In genomic region chr3:147411235-147411607, GRCh38 we compare ENCODE assay signal across 9 cellular contexts. TPM values are rescaled to one million over a fixed set of nuclear protein-coding genes. Genes with fewer than 3 reads are reported as not detected.
A peak's percentile ranks its signal among the peaks of the same experiment; 100 is the strongest.
DNase-seq lines count a peak whose midpoint lies in the region; ATAC-seq and TF ChIP-seq lines count a peak whose summit lies in the region.
"Had no signal": no experiment of that assay in that cellular context is flagged by ENCODE, and none has a peak within 500 bp of the region (broad histone marks: within the 10 kb centered on the region; RNA-seq: fewer than 3 reads in every experiment).

No MANE protein-coding gene starts in this region.

- DNase-seq in SJCRH30 (peak; percentile 50 to 63), fibroblast of peridontal ligament (ENCODE audit: extremely low read depth) (peak; percentile 35), gastrocnemius medialis (peak in 1 of 2 donors; percentile 54), NCI-H2029 (lab: John Stamatoyannopoulos, UW) (no peak)
- DNase-seq in stimulated activated CD4-positive, alpha-beta T cell treated with anti-CD3 and anti-CD28 coated beads, Interleukin-4, amount 100 ng/mL, for 1 hour, result no peak

- no peaks in the 10 kb centered on the region for H3K9me3 ChIP-seq in SJCRH30 (replicated peaks)
- no peaks in the 10 kb centered on the region for H3K9me3 ChIP-seq in gastrocnemius medialis

- H3K4me3 ChIP-seq in GM12875 (ENCODE audit: low read depth, low read length), result peak overlapping the region; percentile 43
- H3K4me3 ChIP-seq in SJCRH30, result peak overlapping the region; percentile 93
- peak overlapping the region; percentile 66 to 83 (median 70) for H3K4me3 ChIP-seq in gastrocnemius medialis

- TF ChIP-seq CTCF in GM12875 (IDR thresholded peaks at IDR 0.05; ENCODE audit: borderline replicate concordance, insufficient read depth, low read depth, low read length), result no peak
- TF ChIP-seq CTCF in gastrocnemius medialis (IDR thresholded peaks at IDR 0.05 in 4 of 5, conservative IDR thresholded peaks at IDR 0.05 in 1 of 5), result no peak

- intact Hi-C loops in gastrocnemius medialis (cut with DNase I; ENCODE audit: low total_unique reads), result loop anchor here (10.0 kb wide), 1 partner anchor 244 kb away; no protein-coding TSS in a partner anchor

- no peak for TF ChIP-seq POLR2A in gastrocnemius medialis (IDR thresholded peaks at IDR 0.05)

- in situ Hi-C loops in gastrocnemius medialis (cut with MboI; ENCODE audit: low sequenced_read_pairs in 4 of 4), result no loop called here

- ATAC-seq in gastrocnemius medialis, result peak; percentile 51 to 60
- no peak for ATAC-seq in HG03460 (IDR thresholded peaks at IDR 0.05; ENCODE audit: unreplicated experiment)
- no peak for ATAC-seq in HG03108 (IDR thresholded peaks at IDR 0.05; ENCODE audit: unreplicated experiment)

- H3K27ac ChIP-seq in SJCRH30 (peak overlapping the region; percentile 92), gastrocnemius medialis (peak overlapping the region; percentile 79 to 85 (median 82))

- H3K4me1 ChIP-seq in SJCRH30, result no peaks in the 10 kb centered on the region; the same call in 1 of the 2 replicates
- H3K4me1 ChIP-seq in gastrocnemius medialis, result peaks cover 8 to 22% of the 10 kb centered on the region in 2 donors

- H3K36me3 ChIP-seq in SJCRH30, result peaks cover 46% of the 10 kb centered on the region
- H3K36me3 ChIP-seq in gastrocnemius medialis, result no peaks in the 10 kb centered on the region

- no peaks in the 10 kb centered on the region for H3K27me3 ChIP-seq in SJCRH30
- H3K27me3 ChIP-seq in gastrocnemius medialis, result peaks cover 28 to 40% (median 30%) of the 10 kb centered on the region in 3 donors

RNA-seq across cellular contexts. Expression of gene ZIC1, which starts 2.1 kb away (rescaled TPM):
- 44.4 and 55.7 TPM in 2 replicates for total RNA-seq in SJCRH30 (2014; rRNA removed; shearing (Covaris generic))
- 1 to 10 TPM; 3.3 to 5.2 (median 4.3) TPM for total RNA-seq in gastrocnemius medialis
- total RNA-seq: OCI-LY7 had no signal

RNA-seq across cellular contexts. Expression of gene ZIC4, which starts 4.9 kb away (rescaled TPM):
- 0.20 and 0.87 TPM in 2 replicates for total RNA-seq in SJCRH30 (2014; rRNA removed; shearing (Covaris generic))
- total RNA-seq in gastrocnemius medialis, result under 1 TPM in 3 of 4 donors, not detected in 1; 0.19 to 0.47 (median 0.39) TPM
- total RNA-seq: OCI-LY7 had no signal

Comparison
In these comparisons a context has a peak if more than half of its experiments do, and no peak if none do; other contexts are left out.
1. H3K4me3 ChIP-seq: peak in every context shown above with its lines; median percentile 93 in SJCRH30; 70 in gastrocnemius medialis; 43 in GM12875.
2. DNase-seq: peak in SJCRH30 (2 of 2) and fibroblast of peridontal ligament (single experiment); none in NCI-H2029 (single experiment) and stimulated activated CD4-positive, alpha-beta T cell treated with anti-CD3 and anti-CD28 coated beads, Interleukin-4, amount 100 ng/mL, for 1 hour (single experiment).
3. ATAC-seq: peak in gastrocnemius medialis (2 of 2); none in HG03460 (single experiment) and HG03108 (single experiment).